Comparison of ENCODE assay signal across 25 cellular contexts in the genomic region with DNA sequence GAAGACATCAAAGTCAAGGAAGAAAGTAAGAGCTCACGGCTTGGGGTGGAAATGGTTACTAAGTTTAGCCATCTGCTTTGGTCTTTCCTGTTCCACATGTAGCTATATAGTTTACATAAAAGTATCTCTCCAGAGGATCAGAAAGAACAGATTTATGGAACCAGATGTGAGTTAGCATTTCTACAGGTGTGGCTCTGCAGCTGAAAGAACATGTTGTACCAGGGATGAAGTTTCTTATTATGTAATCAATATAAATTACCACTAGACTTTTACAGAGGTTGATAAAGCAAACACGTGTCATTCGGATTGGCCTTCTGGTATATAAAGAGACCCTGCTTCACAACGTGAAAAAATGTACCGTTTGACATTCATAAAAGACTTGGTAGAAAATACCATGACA. TPM values are rescaled to one million over a fixed set of nuclear protein-coding genes. Genes with fewer than 3 reads are reported as not detected.
DNase-seq lines count a peak whose midpoint lies in the region; ATAC-seq, FAIRE-seq and TF ChIP-seq lines count a peak whose summit lies in the region.
"Had no signal": no experiment of that assay in that cellular context is flagged by ENCODE, and none has a peak within 500 bp of the region (broad histone marks: within the 10 kb centered on the region; RNA-seq: fewer than 3 reads in every experiment).

No MANE protein-coding gene starts in this region.

- H3K9me1 ChIP-seq in K562 (ENCODE audit: control insufficient read depth, insufficient read depth, low read length), result no peaks in the 10 kb centered on the region

- intact Hi-C loops in K562 (cut with micrococcal nuclease), result no loop called here

- no peaks in the 10 kb centered on the region for H3K36me3 ChIP-seq in K562 (ENCODE audit: control insufficient read depth, insufficient read depth, low read length)
- H3K36me3 ChIP-seq in stomach smooth muscle (ENCODE audit: control insufficient read depth in 2 of 2, insufficient read depth in 2 of 2, low read length in 2 of 2), result peaks cover 5 to 13% of the 10 kb centered on the region in 2 donors

- H3K36me3 Mint-ChIP-seq in glutamatergic neuron (ENCODE audit: unreplicated experiment), result peaks cover 6% of the 10 kb centered on the region
- H3K36me3 Mint-ChIP-seq: activated naive CD4-positive, alpha-beta T cell treated with anti-CD3 and anti-CD28 coated beads, Interleukin-2, amount 10 ng/mL, durations not matched to agents 7 days and 5 days; CD8-positive, alpha-beta T cell had no signal

- CTCF ChIA-PET in K562 (lab: Yijun Ruan, JAX; ENCODE audit: low intra/inter-chr PET ratio), result no interaction called here

- peaks cover 10% of the 10 kb centered on the region for H3K9me3 Mint-ChIP-seq in glutamatergic neuron (ENCODE audit: unreplicated experiment)
- H3K9me3 Mint-ChIP-seq: activated naive CD4-positive, alpha-beta T cell treated with anti-CD3 and anti-CD28 coated beads, Interleukin-2, amount 10 ng/mL, durations not matched to agents 7 days and 5 days had no signal

- H3K4me3 Mint-ChIP-seq in glutamatergic neuron (ENCODE audit: unreplicated experiment), result no peak overlapping the region
- H3K4me3 Mint-ChIP-seq: activated CD4-positive, alpha-beta T cell treated with anti-CD3 and anti-CD28 coated beads, Interleukin-2, amount 10 ng/mL, durations not matched to agents 7 days and 5 days; activated naive CD4-positive, alpha-beta T cell treated with anti-CD3 and anti-CD28 coated beads, Interleukin-2, amount 10 ng/mL, durations not matched to agents 7 days and 5 days; CD8-positive, alpha-beta T cell; H9; stimulated activated naive CD8-positive, alpha-beta T cell treated with anti-CD3 and anti-CD28 coated beads, Interleukin-15, Interleukin-2, amounts not matched to agents 100 ng/mL and 50 ng/mL, for 24 hours; type B pancreatic cell had no signal

- peaks cover 18% of the 10 kb centered on the region for H3K4me1 Mint-ChIP-seq in glutamatergic neuron (ENCODE audit: low read depth, unreplicated experiment)
- H3K4me1 Mint-ChIP-seq: activated CD4-positive, alpha-beta T cell treated with anti-CD3 and anti-CD28 coated beads, Interleukin-2, amount 10 ng/mL, durations not matched to agents 7 days and 5 days; activated naive CD4-positive, alpha-beta T cell treated with anti-CD3 and anti-CD28 coated beads, Interleukin-2, amount 10 ng/mL, durations not matched to agents 7 days and 5 days had no signal

- no peak for TF ChIP-seq POLR2A in K562 (conservative IDR thresholded peaks at IDR 0.05)

- H3K27me3 ChIP-seq in K562 (ENCODE audit: control insufficient read depth in 2 of 2, insufficient read depth in 2 of 2, low read length in 2 of 2) (no peaks in the 10 kb centered on the region), stomach smooth muscle (ENCODE audit: control insufficient read depth in 1 of 2, insufficient read depth in 2 of 2, low read length in 2 of 2) (no peaks in the 10 kb centered on the region)
- H3K27me3 ChIP-seq: dorsolateral prefrontal cortex had no signal

- BruUV-seq in K562 (replicated peaks; lab: Mats Ljungman, UMichigan), result no TSS peak

- POLR2A ChIA-PET in K562 (lab: Yijun Ruan, JAX), result interaction anchor here (1.0 to 1.9 kb wide), 3 partner anchors 11 to 16 kb away, joined by 3 to 4 read pairs (median 3); no protein-coding TSS in a partner anchor

- no peaks in the 10 kb centered on the region for H3K79me2 ChIP-seq in K562 (ENCODE audit: control insufficient read depth, insufficient read depth, low read length)

- TF ChIP-seq CTCF in K562 (IDR thresholded peaks at IDR 0.05 in 2 of 3, conservative IDR thresholded peaks at IDR 0.05 in 1 of 3; ENCODE audit: insufficient read depth in 2 of 3, low read depth in 1 of 3, low read length in 3 of 3) (no peak), glutamatergic neuron (IDR thresholded peaks at IDR 0.05; ENCODE audit: partially characterized antibody, unreplicated experiment) (no peak)

- H3K4me2 ChIP-seq in K562 (ENCODE audit: insufficient read depth, low read length), result no peak overlapping the region

- 0% methylated on average over 5 of the region's 5 CpGs for WGBS in K562 (ENCODE audit: insufficient coverage, low coverage, missing lambda C conversion rate)

- no peak for TF ChIP-seq EP300 in K562 (IDR thresholded peaks at IDR 0.05; ENCODE audit: low read length)

- H3K4me3 ChIP-seq in K562, result no peak overlapping the region
- H3K4me3 ChIP-seq in stomach smooth muscle (ENCODE audit: low read length in 2 of 2), result no peak overlapping the region
- H3K4me3 ChIP-seq: dorsolateral prefrontal cortex had no signal

- H3K27ac ChIP-seq in K562 (ENCODE audit: extremely low read depth, low read depth, low read length) (no peak overlapping the region), stomach smooth muscle (ENCODE audit: low read length) (peak overlapping the region; percentile 58)
- H3K27ac ChIP-seq: 22Rv1, dorsolateral prefrontal cortex had no signal

- H3K27ac Mint-ChIP-seq in glutamatergic neuron (ENCODE audit: unreplicated experiment), result peak overlapping the region; percentile 28
- H3K27ac Mint-ChIP-seq: activated CD4-positive, alpha-beta T cell treated with anti-CD3 and anti-CD28 coated beads, Interleukin-2, amount 10 ng/mL, durations not matched to agents 7 days and 5 days; activated naive CD4-positive, alpha-beta T cell treated with anti-CD3 and anti-CD28 coated beads, Interleukin-2, amount 10 ng/mL, durations not matched to agents 7 days and 5 days; CD8-positive, alpha-beta T cell; stimulated activated naive CD8-positive, alpha-beta T cell treated with anti-CD3 and anti-CD28 coated beads, Interleukin-15, Interleukin-2, amounts not matched to agents 100 ng/mL and 50 ng/mL, for 24 hours; type B pancreatic cell had no signal

- no peaks in the 10 kb centered on the region for H3K4me1 ChIP-seq in K562 (replicated peaks in 1 of 2; ENCODE audit: control insufficient read depth in 2 of 2, insufficient read depth in 2 of 2, low read length in 2 of 2)
- peaks cover 32% of the 10 kb centered on the region for H3K4me1 ChIP-seq in stomach smooth muscle (ENCODE audit: control insufficient read depth, insufficient read depth, low read length)

- H3K9ac ChIP-seq in K562 (ENCODE audit: insufficient read depth in 1 of 2, low read depth in 2 of 2, low read length in 2 of 2) (no peak overlapping the region), stomach smooth muscle (ENCODE audit: low read length in 2 of 2) (no peak overlapping the region)

- no peaks in the 10 kb centered on the region for H3K9me3 ChIP-seq in K562 (replicated peaks; ENCODE audit: control insufficient read depth, insufficient read depth, low read depth, low read length)
- no peaks in the 10 kb centered on the region for H3K9me3 ChIP-seq in stomach smooth muscle (ENCODE audit: control insufficient read depth in 2 of 2, low read length in 2 of 2)

- H4K20me1 ChIP-seq in K562 (replicated peaks; ENCODE audit: control insufficient read depth, insufficient read depth, low read length), result no peaks in the 10 kb centered on the region

- DNase-seq in DMS 273 (lab: John Stamatoyannopoulos, UW; ENCODE audit: unreplicated experiment) (peak; percentile 51), DMS 273 treated with DMSO at 0.1 percent for 48 hours (lab: John Stamatoyannopoulos, UW) (no peak), K562 (ENCODE audit: extremely low read depth in 1 of 4, low spot score in 3 of 4) (no peak), glutamatergic neuron (no peak), GOT3 (lab: John Stamatoyannopoulos, UW) (no peak)
- no peak for DNase-seq in activated naive CD4-positive, alpha-beta T cell treated with Interleukin-2 at 50 U/mL for 16 hours
- DNase-seq: activated CD4-positive, alpha-beta T cell treated with anti-CD3 and anti-CD28 coated beads, Interleukin-2, amount 10 ng/mL, durations not matched to agents 7 days and 5 days; activated naive CD4-positive, alpha-beta T cell treated with anti-CD3 and anti-CD28 coated beads, Interleukin-2, amount 10 ng/mL, durations not matched to agents 7 days and 5 days; activated T-cell treated with anti-CD3 and anti-CD28 coated beads, Interleukin-2, amount 50 U/mL, for 48 hours; amygdala; CD8-positive, alpha-beta T cell; DMS153; dorsolateral prefrontal cortex; GDM1; H9; mesendoderm; NCI-H1048; NCI-H1694 treated with DMSO at 0.1 percent for 48 hours; NCI-H748 treated with DMSO at 0.1 percent for 48 hours; retina had no signal

- no peak for ATAC-seq in K562
- ATAC-seq in GM18907 (IDR thresholded peaks at IDR 0.05; ENCODE audit: unreplicated experiment), result no peak
- ATAC-seq: CD8-positive, alpha-beta T cell had no signal

- FAIRE-seq in K562 (lab: Jason Lieb, UNC), result no peak

- in situ Hi-C loops in K562 (cut with MboI), result no loop called here

- TF ChIP-seq RAD21 in K562 (CRISPR knock-in tag; conservative IDR thresholded peaks at IDR 0.05 in 1 of 2, IDR thresholded peaks at IDR 0.05 in 1 of 2), result no peak

- H3K27me3 Mint-ChIP-seq in glutamatergic neuron (ENCODE audit: unreplicated experiment), result peaks cover 1% of the 10 kb centered on the region
- H3K27me3 Mint-ChIP-seq: activated CD4-positive, alpha-beta T cell treated with anti-CD3 and anti-CD28 coated beads, Interleukin-2, amount 10 ng/mL, durations not matched to agents 7 days and 5 days; activated naive CD4-positive, alpha-beta T cell treated with anti-CD3 and anti-CD28 coated beads, Interleukin-2, amount 10 ng/mL, durations not matched to agents 7 days and 5 days; stimulated activated naive CD8-positive, alpha-beta T cell treated with anti-CD3 and anti-CD28 coated beads, Interleukin-15, Interleukin-2, amounts not matched to agents 100 ng/mL and 50 ng/mL, for 24 hours; type B pancreatic cell had no signal

- no peak overlapping the region for H2AFZ ChIP-seq in K562 (ENCODE audit: low read depth, low read length)

TF ChIP-seq in K562, 482 proteins besides CTCF, POLR2A, EP300 and RAD21 (continues in another document):
- no peak for TF ChIP-seq BCOR (IDR thresholded peaks at IDR 0.05)

RNA-seq across cellular contexts. Expression of a gene that starts 20.0 kb away (rescaled TPM):
- 0.65 TPM in 1 of 2 replicates, not detected in the other for total RNA-seq in K562 (2011; cell fraction: chromatin; rRNA removed; ENCODE audit: low replicate concordance)
- total RNA-seq in K562 (2011; cell fraction: nucleolus; rRNA removed), result not detected in 2 replicates
- total RNA-seq in K562 (2011; cell fraction: nucleoplasm; rRNA removed), result not detected in 2 replicates
- total RNA-seq in K562 (2014; rRNA removed) (not detected in 2 replicates), K562 (2014; rRNA removed; fragmentation: Illumina TruSeq; extraction: Trizol) (not detected in 2 replicates), K562 (2015; rRNA removed; fragmentation: Illumina TruSeq; extraction: Trizol) (not detected in 2 replicates), K562 (2021) (0.40 and 0.89 TPM in 2 replicates), glutamatergic neuron (ENCODE audit: unreplicated experiment) (61.8 TPM)
- polyA plus RNA-seq in K562 (2011; rRNA removed) (not detected in 2 replicates), K562 (2014; fragmentation: Illumina TruSeq; extraction: Trizol) (not detected in 2 replicates), K562 (2014; fragmentation: Nextera tagmentation; extraction: Ambion mirVana) (not detected), K562 (2014; rRNA removed) (not detected in 2 replicates)
- polyA plus RNA-seq in K562 (2011; cell fraction: cytosol; rRNA removed), result 0.06 and 0.18 TPM in 2 replicates
- polyA plus RNA-seq in K562 (2011; cell fraction: nucleus; rRNA removed), result not detected in 2 replicates
- polyA plus RNA-seq in K562 (2012), result 0.07 TPM in 1 of 2 replicates, not detected in the other
- polyA minus RNA-seq in K562 (2011; rRNA and poly(A)+ RNA removed), result 0.04 TPM in 1 of 2 replicates, not detected in the other
- 4.7 TPM in 1 of 2 replicates, not detected in the other for polyA minus RNA-seq in K562 (2011; cell fraction: cytosol; rRNA and poly(A)+ RNA removed)
- polyA minus RNA-seq in K562 (2011; cell fraction: nucleus; rRNA and poly(A)+ RNA removed), result 0.40 TPM in 1 of 2 replicates, not detected in the other
- total RNA-seq: CD8-positive, alpha-beta T cell had no signal

Comparison
In these comparisons a context has a peak if more than half of its experiments do, and no peak if none do; other contexts are left out.
1. RNA of a gene that starts 20.0 kb away (total RNA-seq): 61.8 TPM in glutamatergic neuron (single experiment); 0.40 to 0.89 TPM in K562; every median in the first group is over 10 times any median in the second.